In the genomic region with DNA sequence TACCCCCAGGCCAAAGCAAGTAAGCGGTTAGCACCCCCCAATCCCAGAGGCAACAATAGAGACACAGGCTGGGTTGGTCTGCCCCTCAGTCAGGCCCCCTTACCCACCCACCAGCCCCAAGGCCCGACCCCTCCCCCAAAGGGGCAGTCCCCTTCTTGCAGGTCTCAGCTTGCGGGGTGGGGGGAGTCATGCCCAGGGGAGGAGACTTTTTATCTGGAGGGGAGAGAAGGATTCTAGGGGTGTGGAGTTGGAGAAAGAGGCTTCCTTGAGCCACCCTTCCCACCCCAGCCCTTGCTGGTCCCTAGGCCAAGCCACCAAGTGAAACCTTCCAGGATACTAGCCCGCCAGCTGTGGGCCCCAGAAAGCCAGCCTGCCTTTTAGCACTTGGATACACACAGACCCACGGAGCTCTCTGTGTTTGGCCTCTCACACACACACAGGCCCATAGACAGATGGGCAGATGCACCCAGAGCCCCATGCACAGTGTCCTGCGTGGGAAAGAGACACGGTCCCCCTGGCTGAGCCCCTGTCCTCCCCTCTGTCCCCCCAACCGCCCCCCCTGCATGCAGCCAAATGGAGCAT, we compare ENCODE assay signal across 15 cellular contexts. TPM values are rescaled to one million over a fixed set of nuclear protein-coding genes. Genes with fewer than 3 reads are reported as not detected.
A peak's percentile ranks its signal among the peaks of the same experiment; 100 is the strongest.
DNase-seq lines count a peak whose midpoint lies in the region; ATAC-seq, FAIRE-seq and TF ChIP-seq lines count a peak whose summit lies in the region.
"Had no signal": no experiment of that assay in that cellular context is flagged by ENCODE, and none has a peak within 500 bp of the region (broad histone marks: within the 10 kb centered on the region; RNA-seq: fewer than 3 reads in every experiment).

No MANE protein-coding gene starts in this region.

- H3K9me3 Mint-ChIP-seq in GM23338 (peaks cover 5% of the 10 kb centered on the region; the same call in 2 of the 3 replicates), naive B cell (peaks cover 0 to 6% (median 3%) of the 10 kb centered on the region in 7 donors), endothelial cell (ENCODE audit: unreplicated experiment) (no peaks in the 10 kb centered on the region)

- H3K27ac ChIP-seq in BLaER1: no peak overlapping the region
- H3K27ac ChIP-seq in GM23338 (ENCODE audit: low read depth): no peak overlapping the region
- H3K27ac ChIP-seq in K562 (ENCODE audit: extremely low read depth, low read depth, low read length): no peak overlapping the region
- peak overlapping the region in 1 of 2 donors; percentile 54 for H3K27ac ChIP-seq in uterus
- H3K27ac ChIP-seq: gastrocnemius medialis, KMS-11, psoas muscle had no signal

- ATAC-seq in GM23338 (peak; percentile 25), K562 (no peak), naive B cell (ENCODE audit: low read depth in 2 of 2) (no peak)
- ATAC-seq: gastrocnemius medialis had no signal

- WGBS in K562 (ENCODE audit: insufficient coverage, low coverage, missing lambda C conversion rate): 42% methylated on average over 8 of the region's 8 CpGs

- H3K4me1 Mint-ChIP-seq in GM23338 (peaks cover 12% of the 10 kb centered on the region), naive B cell (peaks cover 13 to 17% (median 14%) of the 10 kb centered on the region in 3 donors), endothelial cell (ENCODE audit: unreplicated experiment) (peaks cover 8% of the 10 kb centered on the region)

- H2AFZ ChIP-seq in GM23338 (peak overlapping the region; percentile 98), K562 (ENCODE audit: low read depth, low read length) (no peak overlapping the region)

- H3K4me3 Mint-ChIP-seq in GM23338: peak overlapping the region; percentile 75
- H3K4me3 Mint-ChIP-seq in naive B cell: peak overlapping the region; percentile 30 to 85 (median 79)
- no peak overlapping the region for H3K4me3 Mint-ChIP-seq in endothelial cell (ENCODE audit: unreplicated experiment)

- H3K27me3 ChIP-seq in BLaER1: peaks cover 32% of the 10 kb centered on the region
- peaks cover 41% of the 10 kb centered on the region for H3K27me3 ChIP-seq in GM23338 (ENCODE audit: insufficient read depth)
- peaks cover 5 to 68% of the 10 kb centered on the region in 2 experiments; a peak in 4 of 5 replicates for H3K27me3 ChIP-seq in K562 (ENCODE audit: control insufficient read depth in 2 of 2, insufficient read depth in 2 of 2, low read length in 2 of 2)
- no peaks in the 10 kb centered on the region for H3K27me3 ChIP-seq in uterus
- H3K27me3 ChIP-seq: Peyer's patch had no signal

- TF ChIP-seq POLR2A in K562 (conservative IDR thresholded peaks at IDR 0.05) (no peak), uterus (IDR thresholded peaks at IDR 0.05) (no peak)

- TF ChIP-seq RAD21 in K562 (CRISPR knock-in tag; conservative IDR thresholded peaks at IDR 0.05 in 1 of 2, IDR thresholded peaks at IDR 0.05 in 1 of 2): no peak

- no peaks in the 10 kb centered on the region; the same call in 1 of the 2 replicates for H3K9me3 ChIP-seq in BLaER1
- no peaks in the 10 kb centered on the region for H3K9me3 ChIP-seq in K562 (replicated peaks; ENCODE audit: control insufficient read depth, insufficient read depth, low read depth, low read length)
- H3K9me3 ChIP-seq in uterus: no peaks in the 10 kb centered on the region
- H3K9me3 ChIP-seq: gastrocnemius medialis, Peyer's patch, psoas muscle had no signal

- H3K4me3 ChIP-seq in BLaER1 (peak overlapping the region; percentile 61), GM23338 (peak overlapping the region; percentile 95), K562 (no peak overlapping the region), uterus (peak overlapping the region in 1 of 2 donors; percentile 48)

- CTCF ChIA-PET in K562 (lab: Yijun Ruan, JAX; ENCODE audit: low intra/inter-chr PET ratio): interaction anchor here (2.0 to 2.7 kb wide), 2 partner anchors 113 to 192 kb away, joined by 15 to 18 read pairs; no protein-coding TSS in a partner anchor

- TF ChIP-seq CTCF in GM23338 (conservative IDR thresholded peaks at IDR 0.05; ENCODE audit: low read depth in 2 of 2): no peak
- no peak for TF ChIP-seq CTCF in K562 (IDR thresholded peaks at IDR 0.05 in 2 of 3, conservative IDR thresholded peaks at IDR 0.05 in 1 of 3; ENCODE audit: insufficient read depth in 2 of 3, low read depth in 1 of 3, low read length in 3 of 3)
- no peak for TF ChIP-seq CTCF in endothelial cell (IDR thresholded peaks at IDR 0.05; ENCODE audit: unreplicated experiment)
- no peak for TF ChIP-seq CTCF in uterus (IDR thresholded peaks at IDR 0.05)

- no peak for FAIRE-seq in K562 (lab: Jason Lieb, UNC)
- FAIRE-seq: bronchial epithelial cell, GM19239 had no signal

- in situ Hi-C loops in K562 (cut with MboI): loop anchor here (25.0 kb wide), 1 partner anchor 718 kb away; no protein-coding TSS in a partner anchor

- peaks cover 19% of the 10 kb centered on the region for H3K4me1 ChIP-seq in BLaER1
- H3K4me1 ChIP-seq in GM23338 (ENCODE audit: insufficient read depth): peaks cover 10% of the 10 kb centered on the region; the same call in 1 of the 2 replicates
- H3K4me1 ChIP-seq in K562 (replicated peaks in 1 of 2; ENCODE audit: control insufficient read depth in 2 of 2, insufficient read depth in 2 of 2, low read length in 2 of 2): peaks cover 5 to 18% of the 10 kb centered on the region in 2 experiments; a peak in 3 of 5 replicates
- peaks cover 0 to 10% of the 10 kb centered on the region in 2 donors for H3K4me1 ChIP-seq in uterus
- H3K4me1 ChIP-seq: psoas muscle had no signal

- peaks cover 32% of the 10 kb centered on the region for H3K27me3 Mint-ChIP-seq in GM23338 (ENCODE audit: insufficient read depth, low read depth, poor library complexity)
- H3K27me3 Mint-ChIP-seq in naive B cell: peaks cover 54 to 97% (median 86%) of the 10 kb centered on the region in 3 donors
- H3K27me3 Mint-ChIP-seq in endothelial cell (ENCODE audit: unreplicated experiment): peaks cover 23% of the 10 kb centered on the region

- H3K27ac Mint-ChIP-seq in GM23338 (no peak overlapping the region), naive B cell (peak overlapping the region in 1 of 6 donors; percentile 67), endothelial cell (ENCODE audit: unreplicated experiment) (no peak overlapping the region)

- intact Hi-C loops in K562 (cut with micrococcal nuclease): no loop called here
- intact Hi-C loops in uterus (cut with DNase I; ENCODE audit: low total_unique reads): no loop called here

- peaks cover 15% of the 10 kb centered on the region for H3K36me3 ChIP-seq in BLaER1
- H3K36me3 ChIP-seq in GM23338 (ENCODE audit: insufficient read depth): no peaks in the 10 kb centered on the region
- no peaks in the 10 kb centered on the region for H3K36me3 ChIP-seq in K562 (ENCODE audit: control insufficient read depth, insufficient read depth, low read length)
- no peaks in the 10 kb centered on the region for H3K36me3 ChIP-seq in uterus
- H3K36me3 ChIP-seq: gastrocnemius medialis had no signal

- H3K79me2 ChIP-seq in GM23338 (replicated peaks; ENCODE audit: insufficient read depth) (no peaks in the 10 kb centered on the region), K562 (ENCODE audit: control insufficient read depth, insufficient read depth, low read length) (no peaks in the 10 kb centered on the region)

- H4K20me1 ChIP-seq in BLaER1 (peaks cover 13% of the 10 kb centered on the region; the same call in 1 of the 2 replicates), GM23338 (replicated peaks; ENCODE audit: insufficient read depth) (no peaks in the 10 kb centered on the region; the same call in 1 of the 2 replicates), K562 (replicated peaks; ENCODE audit: control insufficient read depth, insufficient read depth, low read length) (peaks cover 34% of the 10 kb centered on the region)

- peak overlapping the region; percentile 70 for H3K4me2 ChIP-seq in BLaER1
- H3K4me2 ChIP-seq in GM23338: peak overlapping the region; percentile 94
- H3K4me2 ChIP-seq in K562 (ENCODE audit: insufficient read depth, low read length): no peak overlapping the region
- H3K4me2 ChIP-seq: KMS-11 had no signal

- H3K36me3 Mint-ChIP-seq in GM23338 (ENCODE audit: low read depth) (peaks cover 8% of the 10 kb centered on the region; the same call in 1 of the 3 replicates), naive B cell (peaks cover 0 to 10% of the 10 kb centered on the region in 2 donors), endothelial cell (ENCODE audit: low read depth, unreplicated experiment) (peaks cover 8% of the 10 kb centered on the region)

- peak overlapping the region; percentile 34; the same call in 1 of the 2 replicates for H3K9ac ChIP-seq in BLaER1
- no peak overlapping the region for H3K9ac ChIP-seq in K562 (ENCODE audit: insufficient read depth in 1 of 2, low read depth in 2 of 2, low read length in 2 of 2)
- H3K9ac ChIP-seq: KMS-11 had no signal

- POLR2A ChIA-PET in K562 (lab: Yijun Ruan, JAX): interaction anchor here (0.9 kb wide), 1 partner anchor 243 kb away, joined by 4 read pairs; a partner anchor contains a TSS

- no TSS peak for BruUV-seq in K562 (replicated peaks; lab: Mats Ljungman, UMichigan)

- H3K9me1 ChIP-seq in K562 (ENCODE audit: control insufficient read depth, insufficient read depth, low read length): no peaks in the 10 kb centered on the region

- H3K9me2 ChIP-seq in GM23338 (ENCODE audit: insufficient read depth): no peaks in the 10 kb centered on the region

- TF ChIP-seq EP300 in K562 (IDR thresholded peaks at IDR 0.05; ENCODE audit: low read length): no peak

- peak; percentile 48 for DNase-seq in GM23338 (ENCODE audit: low spot score)
- no peak for DNase-seq in K562 (ENCODE audit: extremely low read depth in 1 of 4, low spot score in 3 of 4)
- DNase-seq in naive B cell: no peak
- DNase-seq in endothelial cell (ENCODE audit: low spot score): no peak
- no peak for DNase-seq in uterus
- DNase-seq in stimulated activated CD4-positive, alpha-beta T cell treated with anti-CD3 and anti-CD28 coated beads, Interleukin-1b, Interleukin-23, amount 100 ng/mL, for 48 hours: no peak
- no peak for DNase-seq in putamen (ENCODE audit: low spot score)
- DNase-seq: activated CD4-positive, alpha-beta T cell treated with anti-CD3 and anti-CD28 coated beads, Interleukin-2, amount 50 U/mL, for 4 hours; gastrocnemius medialis had no signal

- peaks cover 7% of the 10 kb centered on the region; the same call in 1 of the 2 replicates for H3F3A ChIP-seq in GM23338 (replicated peaks; ENCODE audit: low read depth)

RNA-seq across cellular contexts. Expression of a gene that starts 7.1 kb away (rescaled TPM):
- 11.7 and 13.6 TPM in 2 replicates for total RNA-seq in GM23338 (2014; rRNA removed; shearing (Covaris generic))
- 8.8 and 11.2 TPM in 2 replicates for polyA plus RNA-seq in GM23338 (2016; fragmentation: Nextera tagmentation; extraction: Ambion mirVana)
- 2.4 and 10.2 TPM in 2 replicates for total RNA-seq in K562 (2011; cell fraction: chromatin; rRNA removed; ENCODE audit: low replicate concordance)
- 19.3 and 19.7 TPM in 2 replicates for total RNA-seq in K562 (2011; cell fraction: nucleolus; rRNA removed)
- total RNA-seq in K562 (2011; cell fraction: nucleoplasm; rRNA removed): 14.0 and 21.6 TPM in 2 replicates
- 12.8 and 14.5 TPM in 2 replicates for total RNA-seq in K562 (2014; rRNA removed)
- total RNA-seq in K562 (2014; rRNA removed; fragmentation: Illumina TruSeq; extraction: Trizol): 1.2 and 2.1 TPM in 2 replicates
- total RNA-seq in K562 (2015; rRNA removed; fragmentation: Illumina TruSeq; extraction: Trizol): 3.8 TPM in 2 replicates
- total RNA-seq in K562 (2021): 13.1 and 15.1 TPM in 2 replicates
- 16.2 and 31.0 TPM in 2 replicates for polyA plus RNA-seq in K562 (2011; rRNA removed)
- 75.0 and 104 TPM in 2 replicates for polyA plus RNA-seq in K562 (2011; cell fraction: cytosol; rRNA removed)
- 24.7 and 26.3 TPM in 2 replicates for polyA plus RNA-seq in K562 (2011; cell fraction: nucleus; rRNA removed)
- 26.4 and 45.9 TPM in 2 replicates for polyA plus RNA-seq in K562 (2012)
- polyA plus RNA-seq in K562 (2014; fragmentation: Illumina TruSeq; extraction: Trizol): 8.2 and 11.8 TPM in 2 replicates
- 1 to 10 TPM in 1 of 2 experiments, under 1 TPM in 1; 1.00 to 1.7 TPM for polyA plus RNA-seq in K562 (2014; fragmentation: Nextera tagmentation; extraction: Ambion mirVana)
- 9.8 and 13.3 TPM in 2 replicates for polyA plus RNA-seq in K562 (2014; rRNA removed)
- polyA minus RNA-seq in K562 (2011; rRNA and poly(A)+ RNA removed): 5.4 and 6.5 TPM in 2 replicates
- polyA minus RNA-seq in K562 (2011; cell fraction: cytosol; rRNA and poly(A)+ RNA removed): 8.6 and 15.1 TPM in 2 replicates
- polyA minus RNA-seq in K562 (2011; cell fraction: nucleus; rRNA and poly(A)+ RNA removed): 4.2 TPM in 2 replicates
- polyA plus RNA-seq in naive B cell (ENCODE audit: low read depth in 6 of 6): not detected
- 0.49 TPM for total RNA-seq in endothelial cell (ENCODE audit: unreplicated experiment)
- total RNA-seq in uterus: 10 to 100 TPM; 18.4 to 57.4 (median 34.8) TPM

RNA-seq across cellular contexts. Expression of a gene that starts 7.8 kb away (rescaled TPM):
- 0.35 and 0.62 TPM in 2 replicates for total RNA-seq in GM23338 (2014; rRNA removed; shearing (Covaris generic))
- polyA plus RNA-seq in GM23338 (2016; fragmentation: Nextera tagmentation; extraction: Ambion mirVana): 0.82 and 1.4 TPM in 2 replicates
- total RNA-seq in K562 (2011; cell fraction: chromatin; rRNA removed; ENCODE audit: low replicate concordance): not detected in 2 replicates
- total RNA-seq in K562 (2011; cell fraction: nucleolus; rRNA removed): not detected in 2 replicates
- not detected in 2 replicates for total RNA-seq in K562 (2011; cell fraction: nucleoplasm; rRNA removed)
- not detected in 2 replicates for total RNA-seq in K562 (2014; rRNA removed)
- total RNA-seq in K562 (2014; rRNA removed; fragmentation: Illumina TruSeq; extraction: Trizol): not detected in 2 replicates
- not detected in 2 replicates for total RNA-seq in K562 (2015; rRNA removed; fragmentation: Illumina TruSeq; extraction: Trizol)
- total RNA-seq in K562 (2021): not detected in 2 replicates
- polyA plus RNA-seq in K562 (2011; rRNA removed): not detected in 2 replicates
- not detected in 2 replicates for polyA plus RNA-seq in K562 (2011; cell fraction: cytosol; rRNA removed)
- not detected in 2 replicates for polyA plus RNA-seq in K562 (2011; cell fraction: nucleus; rRNA removed)
- polyA plus RNA-seq in K562 (2012): 0.22 and 0.44 TPM in 2 replicates
- not detected in 2 replicates for polyA plus RNA-seq in K562 (2014; fragmentation: Illumina TruSeq; extraction: Trizol)
- not detected for polyA plus RNA-seq in K562 (2014; fragmentation: Nextera tagmentation; extraction: Ambion mirVana)
- polyA plus RNA-seq in K562 (2014; rRNA removed): not detected in 2 replicates
- polyA minus RNA-seq in K562 (2011; rRNA and poly(A)+ RNA removed): not detected in 2 replicates
- not detected in 2 replicates for polyA minus RNA-seq in K562 (2011; cell fraction: cytosol; rRNA and poly(A)+ RNA removed)
- polyA minus RNA-seq in K562 (2011; cell fraction: nucleus; rRNA and poly(A)+ RNA removed): not detected in 2 replicates
- polyA plus RNA-seq in naive B cell (ENCODE audit: low read depth in 6 of 6): not detected
- not detected for total RNA-seq in endothelial cell (ENCODE audit: unreplicated experiment)
- under 1 TPM in 2 of 4 donors, not detected in 2; 0.76 to 0.79 TPM for total RNA-seq in uterus
- total RNA-seq: bronchial epithelial cell, gastrocnemius medialis, psoas muscle had no signal

RNA-seq across cellular contexts. Expression of a gene that starts 23.4 kb away (rescaled TPM):
- 1.7 and 2.0 TPM in 2 replicates for total RNA-seq in GM23338 (2014; rRNA removed; shearing (Covaris generic))
- polyA plus RNA-seq in GM23338 (2016; fragmentation: Nextera tagmentation; extraction: Ambion mirVana) (0.28 and 1.0 TPM in 2 replicates), K562 (2011; rRNA removed) (2.1 and 2.5 TPM in 2 replicates), K562 (2014; fragmentation: Illumina TruSeq; extraction: Trizol) (0.17 and 0.25 TPM in 2 replicates), K562 (2014; fragmentation: Nextera tagmentation; extraction: Ambion mirVana) (under 1 TPM; 0.06 to 0.10 TPM), K562 (2014; rRNA removed) (0.12 and 0.24 TPM in 2 replicates), naive B cell (ENCODE audit: low read depth in 6 of 6) (under 1 TPM in 1 of 6 donors, not detected in 5; 0.20 TPM)
- total RNA-seq in K562 (2011; cell fraction: chromatin; rRNA removed; ENCODE audit: low replicate concordance): 1.1 and 2.3 TPM in 2 replicates
- total RNA-seq in K562 (2011; cell fraction: nucleolus; rRNA removed): 1.3 and 2.0 TPM in 2 replicates
- total RNA-seq in K562 (2011; cell fraction: nucleoplasm; rRNA removed): 0.59 and 1.1 TPM in 2 replicates
- total RNA-seq in K562 (2014; rRNA removed) (0.14 and 0.61 TPM in 2 replicates), K562 (2014; rRNA removed; fragmentation: Illumina TruSeq; extraction: Trizol) (0.25 and 0.48 TPM in 2 replicates), K562 (2015; rRNA removed; fragmentation: Illumina TruSeq; extraction: Trizol) (0.22 and 0.41 TPM in 2 replicates), K562 (2021) (0.38 and 0.56 TPM in 2 replicates), endothelial cell (ENCODE audit: unreplicated experiment) (5.5 TPM), uterus (10 to 100 TPM in 1 of 4 donors, 1 to 10 TPM in 2, not detected in 1; 1.2 to 71.1 (median 3.7) TPM)
- 1.3 and 1.6 TPM in 2 replicates for polyA plus RNA-seq in K562 (2011; cell fraction: cytosol; rRNA removed)
- polyA plus RNA-seq in K562 (2011; cell fraction: nucleus; rRNA removed): 5.0 and 6.0 TPM in 2 replicates
- 0.42 and 0.81 TPM in 2 replicates for polyA plus RNA-seq in K562 (2012)
- 2.6 and 3.1 TPM in 2 replicates for polyA minus RNA-seq in K562 (2011; rRNA and poly(A)+ RNA removed)
- 0.38 TPM in 1 of 2 replicates, not detected in the other for polyA minus RNA-seq in K562 (2011; cell fraction: cytosol; rRNA and poly(A)+ RNA removed)
- polyA minus RNA-seq in K562 (2011; cell fraction: nucleus; rRNA and poly(A)+ RNA removed): 0.13 and 1.3 TPM in 2 replicates
- total RNA-seq: bronchial epithelial cell had no signal
